In the genomic region with DNA sequence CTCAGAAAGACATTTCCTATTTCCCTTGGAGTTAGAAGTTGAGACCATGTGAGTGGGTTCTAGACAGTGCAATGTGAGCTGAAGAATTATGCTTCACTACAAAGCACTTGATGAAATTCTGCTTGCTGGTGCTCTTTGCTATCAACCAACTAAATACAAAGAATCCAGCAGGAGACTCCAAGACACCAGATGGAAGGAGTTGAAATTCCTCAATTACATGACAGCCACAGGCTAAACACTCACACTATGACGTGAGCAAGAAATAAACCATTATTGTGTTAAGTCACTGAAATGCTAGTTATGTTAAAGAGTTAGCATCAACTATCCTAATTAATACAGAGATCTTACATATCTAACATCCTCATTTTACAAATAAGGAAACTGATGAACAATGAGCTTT, we compare ENCODE assay signal across 19 cellular contexts.
"Had no signal": no experiment of that assay in that cellular context is flagged by ENCODE, and none has a peak within 500 bp of the region (broad histone marks: within the 10 kb centered on the region; RNA-seq: fewer than 3 reads in every experiment).

No MANE protein-coding gene starts in this region.

- H3K27ac Mint-ChIP-seq: activated CD4-positive, alpha-beta memory T cell treated with anti-CD3 and anti-CD28 coated beads, Interleukin-2, amount 10 ng/mL, durations not matched to agents 7 days and 5 days; activated naive CD4-positive, alpha-beta T cell treated with anti-CD3 and anti-CD28 coated beads, Interleukin-2, amount 50 U/mL, for 24 hours; stimulated activated naive CD8-positive, alpha-beta T cell treated with anti-CD3 and anti-CD28 coated beads, Interleukin-15, amount 100 ng/mL, for 72 hours; T-helper 1 cell treated with Interleukin-12 subunit alpha and Interleukin-12 subunit beta and Interleukin-4 antibody, amounts not matched to agents 30 μg/mL and 1 μg/mL, for 36 hours had no signal

- ATAC-seq: foreskin keratinocyte; left cardiac atrium; lower lobe of right lung; pancreas; stimulated activated naive CD8-positive, alpha-beta T cell treated with anti-CD3 and anti-CD28 coated beads, Interleukin-15, amount 100 ng/mL, for 72 hours had no signal

- DNase-seq: activated CD4-positive, alpha-beta memory T cell treated with anti-CD3 and anti-CD28 coated beads, Interleukin-2, amount 10 ng/mL, durations not matched to agents 7 days and 5 days; activated CD4-positive, alpha-beta T cell treated with anti-CD3 and anti-CD28 coated beads for 4 hours; activated effector memory CD4-positive, alpha-beta T cell treated with anti-CD3 and anti-CD28 coated beads, Interleukin-2, amount 50 U/mL, for 16 hours; activated T-cell treated with anti-CD3 and anti-CD28 coated beads, Interleukin-2, amount 50 U/mL, for 48 hours; caudate nucleus; colonic mucosa; foreskin keratinocyte; heart right ventricle; left cardiac atrium; lower lobe of right lung; naive B cell; pancreas; sigmoid colon; stimulated activated CD4-positive, alpha-beta T cell treated with anti-CD3 and anti-CD28 coated beads, Interleukin-1b, Interleukin-23, amount 100 ng/mL, for 48 hours; stimulated activated naive CD8-positive, alpha-beta T cell treated with anti-CD3 and anti-CD28 coated beads, Interleukin-15, amount 100 ng/mL, for 72 hours; testis; WERI-Rb-1 had no signal

- H3K9me3 Mint-ChIP-seq: activated CD4-positive, alpha-beta memory T cell treated with anti-CD3 and anti-CD28 coated beads, Interleukin-2, amount 10 ng/mL, durations not matched to agents 7 days and 5 days; activated naive CD4-positive, alpha-beta T cell treated with anti-CD3 and anti-CD28 coated beads, Interleukin-2, amount 50 U/mL, for 24 hours; naive B cell; stimulated activated naive CD8-positive, alpha-beta T cell treated with anti-CD3 and anti-CD28 coated beads, Interleukin-15, amount 100 ng/mL, for 72 hours; T-helper 1 cell treated with Interleukin-12 subunit alpha and Interleukin-12 subunit beta and Interleukin-4 antibody, amounts not matched to agents 30 μg/mL and 1 μg/mL, for 36 hours had no signal

- H3K27ac ChIP-seq: colonic mucosa, foreskin keratinocyte, lower lobe of right lung, pancreas, testis, WERI-Rb-1 had no signal

- H3K9me3 ChIP-seq: colonic mucosa, heart right ventricle, lower lobe of right lung, pancreas, sigmoid colon, testis had no signal

- H3K27me3 ChIP-seq: colonic mucosa, foreskin keratinocyte, heart right ventricle, pancreas, sigmoid colon, testis had no signal

- H3K4me3 ChIP-seq: colonic mucosa, heart right ventricle, lower lobe of right lung, pancreas, sigmoid colon, testis had no signal

- H3K36me3 Mint-ChIP-seq: naive B cell had no signal

- H3K4me1 ChIP-seq: colonic mucosa had no signal

- H3K36me3 ChIP-seq: colonic mucosa, lower lobe of right lung, pancreas, sigmoid colon, WERI-Rb-1 had no signal

- H3K4me3 Mint-ChIP-seq: activated CD4-positive, alpha-beta memory T cell treated with anti-CD3 and anti-CD28 coated beads, Interleukin-2, amount 10 ng/mL, durations not matched to agents 7 days and 5 days; activated naive CD4-positive, alpha-beta T cell treated with anti-CD3 and anti-CD28 coated beads, Interleukin-2, amount 50 U/mL, for 24 hours; naive B cell; stimulated activated naive CD8-positive, alpha-beta T cell treated with anti-CD3 and anti-CD28 coated beads, Interleukin-15, amount 100 ng/mL, for 72 hours; T-helper 1 cell treated with Interleukin-12 subunit alpha and Interleukin-12 subunit beta and Interleukin-4 antibody, amounts not matched to agents 30 μg/mL and 1 μg/mL, for 36 hours had no signal

- H3K27me3 Mint-ChIP-seq: activated CD4-positive, alpha-beta memory T cell treated with anti-CD3 and anti-CD28 coated beads, Interleukin-2, amount 10 ng/mL, durations not matched to agents 7 days and 5 days; activated naive CD4-positive, alpha-beta T cell treated with anti-CD3 and anti-CD28 coated beads, Interleukin-2, amount 50 U/mL, for 24 hours; naive B cell; stimulated activated naive CD8-positive, alpha-beta T cell treated with anti-CD3 and anti-CD28 coated beads, Interleukin-15, amount 100 ng/mL, for 72 hours had no signal
